In the genomic region with DNA sequence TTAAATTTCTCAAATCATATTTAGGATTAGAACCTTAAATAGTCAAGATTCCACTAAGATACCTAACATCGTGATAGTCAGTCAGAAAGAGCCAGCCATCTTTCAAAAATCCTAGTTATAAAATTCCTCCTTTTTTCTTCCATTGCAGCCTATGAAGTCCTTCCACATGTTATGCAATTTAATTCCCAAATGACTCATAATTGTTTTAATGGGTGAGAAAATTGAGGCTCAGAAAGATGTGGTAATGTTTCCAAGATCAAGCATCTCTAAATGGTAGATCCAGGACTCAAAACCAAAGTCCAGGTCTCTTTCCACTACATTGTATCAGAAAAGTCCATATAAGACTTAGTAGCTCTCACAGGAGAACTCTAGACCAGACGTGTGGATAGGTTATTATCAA, we compare ENCODE assay signal across 21 cellular contexts.
"Had no signal": no experiment of that assay in that cellular context is flagged by ENCODE, and none has a peak within 500 bp of the region (broad histone marks: within the 10 kb centered on the region; RNA-seq: fewer than 3 reads in every experiment).

No MANE protein-coding gene starts in this region.

- DNase-seq: activated CD4-positive, alpha-beta T cell treated with anti-CD3 and anti-CD28 coated beads, Interleukin-2, amount 10 ng/mL, durations not matched to agents 24 days and 14 days; activated CD4-positive, CD25-positive, alpha-beta regulatory T cell; activated CD8-positive, alpha-beta memory T cell treated with anti-CD3 and anti-CD28 coated beads, Interleukin-2, amount 50 U/mL, for 4 hours; activated CD8-positive, alpha-beta T cell treated with anti-CD3 and anti-CD28 coated beads, Interleukin-2, amount 10 ng/mL, durations not matched to agents 7 days and 5 days; activated effector memory CD4-positive, alpha-beta T cell treated with anti-CD3 and anti-CD28 coated beads, Interleukin-2, amount 50 U/mL, for 16 hours; activated T-cell treated with anti-CD3 and anti-CD28 coated beads, Interleukin-2, amount 50 U/mL, for 48 hours; cerebellar nuclear complex; effector memory CD4-positive, alpha-beta T cell; hypothalamus; kidney glomerular epithelial cell; left ventricle myocardium superior; mucosa of descending colon; naive thymus-derived CD8-positive, alpha-beta T cell; retina; stimulated activated CD4-positive, alpha-beta T cell treated with anti-CD3 and anti-CD28 coated beads, Interleukin-2, amount 100 ng/mL, for 48 hours had no signal

- H3K27me3 ChIP-seq: tibial nerve, vagina had no signal

- H3K4me3 ChIP-seq: mucosa of descending colon, tibial nerve, vagina had no signal

- H3K27ac ChIP-seq: epithelial cell of prostate, parathyroid adenoma, tibial nerve, vagina had no signal

- ATAC-seq: activated CD8-positive, alpha-beta T cell treated with anti-CD3 and anti-CD28 coated beads, Interleukin-2, amount 10 ng/mL, durations not matched to agents 7 days and 5 days; activated naive CD4-positive, alpha-beta T cell treated with anti-CD3 and anti-CD28 coated beads, Interleukin-2, amount 50 U/mL, for 72 hours; left ventricle myocardium superior; mucosa of descending colon; naive thymus-derived CD8-positive, alpha-beta T cell; stimulated activated memory B cell treated with anti-CD40 and anti-IgM and Interleukin-4, amounts not matched to agents 10 μg/mL and 1 μg/mL and 100 μg/mL, for 72 hours had no signal

- H3K9me3 ChIP-seq: mucosa of descending colon, vagina had no signal

- H3K4me1 ChIP-seq: parathyroid adenoma, tibial nerve, vagina had no signal
